24 cellular contexts compared by ENCODE assay signal in genomic region chr2:10558281-10559030, GRCh38.
"Had no signal": no experiment of that assay in that cellular context is flagged by ENCODE, and none has a peak within 500 bp of the region (broad histone marks: within the 10 kb centered on the region; RNA-seq: fewer than 3 reads in every experiment).

No MANE protein-coding gene starts in this region.

- H3K27me3 ChIP-seq: adrenal gland, gastroesophageal sphincter, sigmoid colon, vagina had no signal

- DNase-seq: activated CD4-positive, alpha-beta T cell treated with anti-CD3 and anti-CD28 coated beads, Interleukin-2, amount 50 U/mL, for 1 hour; activated CD4-positive, CD25-positive, alpha-beta regulatory T cell treated with anti-CD3 and anti-CD28 coated beads, Interleukin-2, amount 50 U/mL, for 72 hours; activated CD8-positive, alpha-beta memory T cell treated with anti-CD3 and anti-CD28 coated beads for 24 hours; activated CD8-positive, alpha-beta memory T cell treated with anti-CD3 and anti-CD28 coated beads, Interleukin-2, amount 50 U/mL, for 4 hours; activated gamma-delta T cell treated with Interleukin-2 at 50 U/mL for 16 hours; adrenal gland; hypothalamus; occipital lobe; sigmoid colon; stimulated activated CD4-positive, alpha-beta T cell treated with anti-CD3 and anti-CD28 coated beads, Interleukin-15, amount 100 ng/mL, for 24 hours; T-cell; WERI-Rb-1 had no signal

- H3K27ac ChIP-seq: adrenal gland, epithelial cell of prostate, gastroesophageal sphincter, sigmoid colon, thoracic aorta, vagina, WERI-Rb-1 had no signal

- H3K9me3 Mint-ChIP-seq: activated naive CD4-positive, alpha-beta T cell treated with anti-CD3 and anti-CD28 coated beads, Interleukin-2, amount 50 U/mL, for 24 hours; memory B cell; T-cell; T-helper 2 cell treated with Interferon-gamma antibody and Interleukin-4, amounts not matched to agents 5 μg/mL and 100 μg/mL, for 36 hours; type B pancreatic cell had no signal

- H3K4me1 Mint-ChIP-seq: activated naive CD4-positive, alpha-beta T cell treated with anti-CD3 and anti-CD28 coated beads, Interleukin-2, amount 50 U/mL, for 24 hours; memory B cell; stimulated activated memory B cell treated with anti-CD40 and anti-IgM and Interleukin-4, amounts not matched to agents 10 μg/mL and 1 μg/mL and 100 μg/mL, for 72 hours; T-cell had no signal

- H3K4me3 Mint-ChIP-seq: activated naive CD4-positive, alpha-beta T cell treated with anti-CD3 and anti-CD28 coated beads, Interleukin-2, amount 50 U/mL, for 24 hours; memory B cell; stimulated activated memory B cell treated with anti-CD40 and anti-IgM and Interleukin-4, amounts not matched to agents 10 μg/mL and 1 μg/mL and 100 μg/mL, for 72 hours; T-cell; T-helper 2 cell treated with Interferon-gamma antibody and Interleukin-4, amounts not matched to agents 5 μg/mL and 100 μg/mL, for 36 hours; type B pancreatic cell had no signal

- FAIRE-seq: bronchial epithelial cell, TTC549 had no signal

- H3K4me2 ChIP-seq: smooth muscle cell had no signal

- H3K4me3 ChIP-seq: adrenal gland, gastroesophageal sphincter, sigmoid colon, smooth muscle cell, thoracic aorta, vagina had no signal

- H3K36me3 ChIP-seq: adrenal gland, sigmoid colon, thoracic aorta, vagina, WERI-Rb-1 had no signal

- ATAC-seq: gastroesophageal sphincter, T-cell had no signal

- H3K9me3 ChIP-seq: adrenal gland, sigmoid colon, thoracic aorta, vagina had no signal

- H3K27ac Mint-ChIP-seq: activated naive CD4-positive, alpha-beta T cell treated with anti-CD3 and anti-CD28 coated beads, Interleukin-2, amount 50 U/mL, for 24 hours; memory B cell; stimulated activated memory B cell treated with anti-CD40 and anti-IgM and Interleukin-4, amounts not matched to agents 10 μg/mL and 1 μg/mL and 100 μg/mL, for 72 hours; T-cell; T-helper 2 cell treated with Interferon-gamma antibody and Interleukin-4, amounts not matched to agents 5 μg/mL and 100 μg/mL, for 36 hours; type B pancreatic cell had no signal

- H3K27me3 Mint-ChIP-seq: activated naive CD4-positive, alpha-beta T cell treated with anti-CD3 and anti-CD28 coated beads, Interleukin-2, amount 50 U/mL, for 24 hours; stimulated activated memory B cell treated with anti-CD40 and anti-IgM and Interleukin-4, amounts not matched to agents 10 μg/mL and 1 μg/mL and 100 μg/mL, for 72 hours; T-cell; type B pancreatic cell had no signal

- H3K4me1 ChIP-seq: adrenal gland, gastroesophageal sphincter, sigmoid colon, vagina had no signal
